Comparison of ENCODE assay signal across 8 cellular contexts in the genomic region with DNA sequence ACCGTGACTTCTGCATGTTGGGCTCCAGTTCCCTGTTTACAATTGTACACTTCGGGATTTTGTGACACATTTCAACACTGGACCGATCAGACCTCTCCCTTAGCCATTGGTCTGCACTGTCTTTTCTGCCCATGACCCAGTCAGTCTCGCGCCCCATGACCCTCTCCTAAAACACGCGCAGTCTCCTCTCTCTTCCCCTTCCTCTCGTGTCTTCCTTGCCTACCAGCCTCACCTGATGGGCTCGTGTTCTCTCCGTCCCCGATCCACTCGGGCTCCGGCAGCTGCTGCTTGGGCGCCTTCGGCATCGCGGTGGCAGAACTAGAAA. TPM values are rescaled to one million over a fixed set of nuclear protein-coding genes. Genes with fewer than 3 reads are reported as not detected.
A peak's percentile ranks its signal among the peaks of the same experiment; 100 is the strongest.
DNase-seq lines count a peak whose midpoint lies in the region; TF ChIP-seq lines count a peak whose summit lies in the region.

No MANE protein-coding gene starts in this region.

- H3K18ac ChIP-seq in H9 (ENCODE audit: insufficient read length, low read depth, low read length): no peak overlapping the region

- peaks cover 10% of the 10 kb centered on the region for H3K27me3 Mint-ChIP-seq in H9 (ENCODE audit: low read depth)
- H3K27me3 Mint-ChIP-seq in nephron (ENCODE audit: low read depth): no peaks in the 10 kb centered on the region

- no peak overlapping the region for H2BK120ac ChIP-seq in H9 (ENCODE audit: low read depth, low read length, poor library complexity, severe bottlenecking)

- H3K4me3 ChIP-seq in GM12864 (ENCODE audit: low read depth, low read length) (peak overlapping the region; percentile 86), NT2/D1 (ENCODE audit: insufficient read length, low read depth) (peak overlapping the region; percentile 83), endocrine pancreas (ENCODE audit: control insufficient read depth, insufficient read depth, low read length) (peak overlapping the region; percentile 78)

- H3K9me3 ChIP-seq in H9 (ENCODE audit: control insufficient read depth, low read depth, low read length): no peaks in the 10 kb centered on the region
- H3K9me3 ChIP-seq in NT2/D1 (ENCODE audit: insufficient read depth, low read length): no peaks in the 10 kb centered on the region
- H3K9me3 ChIP-seq in endocrine pancreas (ENCODE audit: control insufficient read depth, low read length): no peaks in the 10 kb centered on the region

- no peak overlapping the region for H4K8ac ChIP-seq in H9 (replicated peaks; ENCODE audit: insufficient read length, low read depth, low read length)

- no peak overlapping the region for H4K5ac ChIP-seq in H9 (ENCODE audit: insufficient read length, low read depth, low read length)

- H2AFZ ChIP-seq in H9 (ENCODE audit: low read length): peak overlapping the region; percentile 14

- H3K4me1 Mint-ChIP-seq in H9 (peaks cover 26 to 28% of the 10 kb centered on the region in 2 experiments), nephron (peaks cover 42% of the 10 kb centered on the region)

- H3K56ac ChIP-seq in H9 (ENCODE audit: insufficient read length, low read depth, low read length): no peak overlapping the region

- H3K36me3 Mint-ChIP-seq in H9 (ENCODE audit: insufficient read depth in 1 of 3, low read depth in 3 of 3) (peaks cover 0 to 7% (median 5%) of the 10 kb centered on the region in 3 experiments; a peak in 3 of 7 replicates), nephron (ENCODE audit: low read depth) (peaks cover 6% of the 10 kb centered on the region)

- H3K4me3 Mint-ChIP-seq in H9: peak overlapping the region; percentile 99
- peak overlapping the region; percentile 93 to 99 (median 97) for H3K4me3 Mint-ChIP-seq in nephron

- H3K27ac Mint-ChIP-seq in H9 (peak overlapping the region in 2 of 3 experiments; percentile 77 to 97; a peak in 5 of 7 replicates), nephron (peak overlapping the region; percentile 81 to 98 (median 94))

- H3K4me2 ChIP-seq in H9 (ENCODE audit: insufficient read depth, insufficient read length, low read length): peak overlapping the region; percentile 89

- H3K23ac ChIP-seq in H9 (ENCODE audit: insufficient read length, low read depth, low read length): no peak overlapping the region

- no peak overlapping the region for H2AK5ac ChIP-seq in H9 (ENCODE audit: insufficient read length, low read length)

- TF ChIP-seq CTCF in GM12864 (IDR thresholded peaks at IDR 0.05; ENCODE audit: low read depth, low read length, missing control alignments) (no peak), H9 (conservative IDR thresholded peaks at IDR 0.05) (no peak), nephron (IDR thresholded peaks at IDR 0.05; ENCODE audit: unreplicated experiment in 3 of 3) (no peak)

- no peak overlapping the region for H2BK12ac ChIP-seq in H9 (ENCODE audit: insufficient read length, low read depth, low read length)

- peaks cover 31% of the 10 kb centered on the region for H3K36me3 ChIP-seq in NT2/D1 (ENCODE audit: insufficient read depth, insufficient read length, low read length)
- no peaks in the 10 kb centered on the region for H3K36me3 ChIP-seq in endocrine pancreas (ENCODE audit: control insufficient read depth, insufficient read depth, low read length)

- no peaks in the 10 kb centered on the region; a peak in 1 of 5 replicates for H3K9me3 Mint-ChIP-seq in H9
- H3K9me3 Mint-ChIP-seq in nephron: no peaks in the 10 kb centered on the region

- DNase-seq in GM12864 (ENCODE audit: low read depth) (no peak), H9 (peak; percentile 32), NT2/D1 (ENCODE audit: low read depth, low spot score) (no peak), NAMALWA (ENCODE audit: low spot score) (no peak), GM19240 (ENCODE audit: insufficient read length, low spot score) (no peak), NCI-H748 (lab: John Stamatoyannopoulos, UW; ENCODE audit: unreplicated experiment) (no peak)

- H3K23me2 ChIP-seq in H9 (ENCODE audit: insufficient read length, low read depth, low read length, poor library complexity, severe bottlenecking): peaks cover 6% of the 10 kb centered on the region

- H3T11ph ChIP-seq in H9 (ENCODE audit: low read length): no peak overlapping the region

- no peak overlapping the region for H3K27ac ChIP-seq in H9 (ENCODE audit: insufficient read length, low read depth, low read length)

- no peaks in the 10 kb centered on the region for H4K20me1 ChIP-seq in H9 (ENCODE audit: control insufficient read depth, insufficient read depth, insufficient read length)

- H3K14ac ChIP-seq in H9 (ENCODE audit: insufficient read depth, low read length): peak overlapping the region; percentile 17

- H3K9ac ChIP-seq in H9 (ENCODE audit: extremely low read depth, insufficient read length, low read length) (peak overlapping the region; percentile 78), NT2/D1 (ENCODE audit: insufficient read length, low read depth) (peak overlapping the region; percentile 86), endocrine pancreas (ENCODE audit: control insufficient read depth, insufficient read depth, low read length) (peak overlapping the region; percentile 79)

- H2BK5ac ChIP-seq in H9 (ENCODE audit: insufficient read length, low read length): no peak overlapping the region

- no peaks in the 10 kb centered on the region for H3K4me1 ChIP-seq in H9 (ENCODE audit: insufficient read depth, low read length)
- H3K4me1 ChIP-seq in NT2/D1 (ENCODE audit: insufficient read depth, insufficient read length): no peaks in the 10 kb centered on the region
- peaks cover 10% of the 10 kb centered on the region for H3K4me1 ChIP-seq in endocrine pancreas (ENCODE audit: control insufficient read depth, insufficient read depth, low read length)

- peaks cover 28% of the 10 kb centered on the region; the same call in 1 of the 2 replicates for H3K79me2 ChIP-seq in H9 (ENCODE audit: insufficient read depth, low read length)

- WGBS in H9 (ENCODE audit: extremely low coverage, insufficient read length, low lambda C conversion rate): no CpG with 5 or more reads among the region's 17 CpGs

- H4K91ac ChIP-seq in H9 (ENCODE audit: insufficient read length, low read depth, low read length): no peak overlapping the region

- peaks cover 16% of the 10 kb centered on the region for H3K79me1 ChIP-seq in H9 (ENCODE audit: insufficient read depth, low read depth, low read length, poor library complexity, severe bottlenecking)

- H2BK15ac ChIP-seq in H9 (ENCODE audit: low read depth, low read length): no peak overlapping the region

- H2BK20ac ChIP-seq in H9 (ENCODE audit: low read depth, low read length, poor library complexity, severe bottlenecking): no peak overlapping the region

- H3K4ac ChIP-seq in H9 (ENCODE audit: low read depth, low read length): no peak overlapping the region

- H3K27me3 ChIP-seq in H9 (ENCODE audit: insufficient read depth, low read length) (no peaks in the 10 kb centered on the region), NT2/D1 (ENCODE audit: insufficient read depth, insufficient read length) (peaks cover 12% of the 10 kb centered on the region), endocrine pancreas (ENCODE audit: control insufficient read depth, insufficient read depth, low read length) (no peaks in the 10 kb centered on the region)

RNA-seq across cellular contexts. Expression of a gene that starts 0.5 kb away (rescaled TPM):
- total RNA-seq in H9 (2021): 118 TPM in 2 replicates

RNA-seq across cellular contexts. Expression of a gene that starts 13.6 kb away (rescaled TPM):
- 15.8 and 17.0 TPM in 2 replicates for total RNA-seq in H9 (2021)

RNA-seq across cellular contexts. Expression of a gene that starts 14.4 kb away (rescaled TPM):
- total RNA-seq in H9 (2021): 79.7 and 83.5 TPM in 2 replicates

RNA-seq across cellular contexts. Expression of a gene that starts 46.3 kb away (rescaled TPM):
- total RNA-seq in H9 (2021): 123 and 126 TPM in 2 replicates

RNA-seq across cellular contexts. Expression of a gene that starts 46.9 kb away (rescaled TPM):
- total RNA-seq in H9 (2021): 49.7 and 54.0 TPM in 2 replicates
